24 cellular contexts compared by ENCODE assay signal in genomic region chr12:52275686-52276085, GRCh38. TPM values are rescaled to one million over a fixed set of nuclear protein-coding genes. Genes with fewer than 3 reads are reported as not detected.
"Had no signal": no experiment of that assay in that cellular context is flagged by ENCODE, and none has a peak within 500 bp of the region (broad histone marks: within the 10 kb centered on the region; RNA-seq: fewer than 3 reads in every experiment).

No MANE protein-coding gene starts in this region.

- H3K4me3 ChIP-seq: ascending aorta, body of pancreas, K562 had no signal

- ATAC-seq: activated naive CD4-positive, alpha-beta T cell treated with anti-CD3 and anti-CD28 coated beads, Interleukin-2, amount 50 U/mL, for 72 hours; activated naive CD8-positive, alpha-beta T cell treated with anti-CD3 and anti-CD28 coated beads, Interleukin-2, amount 50 U/mL, for 24 hours; body of pancreas; K562 had no signal

- H3K9me3 ChIP-seq: ascending aorta, body of pancreas had no signal

- H3K27me3 ChIP-seq: ascending aorta, body of pancreas had no signal

- DNase-seq: activated CD4-positive, alpha-beta T cell treated with anti-CD3 and anti-CD28 coated beads for 1 hour; activated CD4-positive, alpha-beta T cell treated with anti-CD3 and anti-CD28 coated beads, Interleukin-2, amount 10 ng/mL, durations not matched to agents 24 days and 14 days; activated CD4-positive, alpha-beta T cell treated with anti-CD3 and anti-CD28 coated beads, Interleukin-2, amount 50 U/mL, for 48 hours; activated naive CD8-positive, alpha-beta T cell treated with anti-CD3 and anti-CD28 coated beads, Interleukin-2, amount 50 U/mL, for 24 hours; activated T-cell treated with anti-CD3 and anti-CD28 coated beads, Interleukin-2, amount 50 U/mL, for 1 hour; amniotic stem cell; body of pancreas; cerebellar nuclear complex; Karpas-422; MM.1S; NCI-H1105; NCI-H1436; NCI-H1694 treated with DMSO at 0.1 percent for 48 hours; NCI-H2029 treated with DMSO at 0.1 percent for 48 hours; NCI-H345; NCI-H510A; NCI-H526 treated with DMSO at 0.1 percent for 48 hours; NCI-H82; NK-92 treated with Interleukin-12 subunit alpha and Interleukin-12 subunit beta, amount 100 ng/mL, for 24 hours; SHP77 treated with DMSO at 0.1 percent for 48 hours had no signal

- H3K36me3 ChIP-seq: ascending aorta had no signal

- H3K27ac ChIP-seq: ascending aorta, body of pancreas had no signal

- FAIRE-seq: K562 had no signal

RNA-seq across cellular contexts. Expression of gene KRT86, which starts 1.2 kb away (rescaled TPM):
- total RNA-seq: K562, SK-MEL-5 had no signal
- polyA plus RNA-seq: K562 had no signal

RNA-seq across cellular contexts. Expression of gene KRT81, which starts 15.6 kb away (rescaled TPM):
- total RNA-seq: activated CD4-positive, alpha-beta T cell treated with anti-CD3 and anti-CD28 coated beads, Interleukin-2, amount 10 ng/mL, durations not matched to agents 24 days and 14 days; activated naive CD4-positive, alpha-beta T cell treated with anti-CD3 and anti-CD28 coated beads, Interleukin-2, amount 50 U/mL, for 72 hours; ascending aorta; body of pancreas had no signal
- polyA plus RNA-seq: K562 had no signal

RNA-seq across cellular contexts. Expression of gene KRT7, which starts 42.6 kb away (rescaled TPM):
- total RNA-seq: SK-MEL-5 had no signal
- polyA plus RNA-seq: K562 had no signal

RNA-seq across cellular contexts. Expression of gene KRT83, which starts 45.5 kb away (rescaled TPM):
- total RNA-seq: activated CD4-positive, alpha-beta T cell treated with anti-CD3 and anti-CD28 coated beads, Interleukin-2, amount 10 ng/mL, durations not matched to agents 24 days and 14 days; activated naive CD4-positive, alpha-beta T cell treated with anti-CD3 and anti-CD28 coated beads, Interleukin-2, amount 50 U/mL, for 72 hours; ascending aorta; body of pancreas; K562; SK-MEL-5 had no signal
- polyA plus RNA-seq: K562 had no signal
